Comparison of ENCODE assay signal across 20 cellular contexts in genomic region chr5:41686767-41687166, GRCh38.
"Had no signal": no experiment of that assay in that cellular context is flagged by ENCODE, and none has a peak within 500 bp of the region (broad histone marks: within the 10 kb centered on the region; RNA-seq: fewer than 3 reads in every experiment).

No MANE protein-coding gene starts in this region.

- H3K9me3 ChIP-seq: esophagus squamous epithelium, left ventricle myocardium inferior, lower lobe of right lung, prostate gland, right lobe of liver, tibial artery, upper lobe of left lung, uterus had no signal

- H3K4me1 ChIP-seq: esophagus squamous epithelium, foreskin keratinocyte, left ventricle myocardium inferior, lower lobe of right lung, parathyroid adenoma, prostate gland, right lobe of liver, tibial artery, upper lobe of left lung, uterus had no signal

- H3K4me3 ChIP-seq: esophagus squamous epithelium, left ventricle myocardium inferior, lower lobe of right lung, prostate gland, right lobe of liver, tibial artery, upper lobe of left lung, uterus had no signal

- H3K27me3 ChIP-seq: esophagus squamous epithelium, foreskin keratinocyte, right lobe of liver, tibial artery, upper lobe of left lung, uterus had no signal

- DNase-seq: esophagus squamous epithelium; foreskin keratinocyte; immature natural killer cell; left cardiac atrium; left ventricle myocardium inferior; lower lobe of right lung; mesenchymal stem cell; midbrain; retina; right lobe of liver; stimulated activated CD4-positive, alpha-beta T cell treated with anti-CD3 and anti-CD28 coated beads, Interleukin-4, amount 100 ng/mL, for 1 hour; stimulated activated CD8-positive, alpha-beta memory T cell treated with anti-CD3 and anti-CD28 coated beads, Interleukin-4, amount 100 ng/mL, for 48 hours; stimulated activated naive CD8-positive, alpha-beta T cell treated with anti-CD3 and anti-CD28 coated beads, Interleukin-15, Interleukin-2, amounts not matched to agents 100 U/mL and 50 U/mL, for 24 hours; tibial artery; upper lobe of left lung; uterus had no signal

- H3K27ac ChIP-seq: esophagus squamous epithelium, foreskin keratinocyte, left ventricle myocardium inferior, lower lobe of right lung, parathyroid adenoma, prostate gland, right lobe of liver, tibial artery, upper lobe of left lung, uterus had no signal

- H3K36me3 ChIP-seq: esophagus squamous epithelium, left ventricle myocardium inferior, lower lobe of right lung, prostate gland, right lobe of liver, tibial artery, upper lobe of left lung, uterus had no signal

- ATAC-seq: foreskin keratinocyte; left cardiac atrium; lower lobe of right lung; natural killer cell treated with Interleukin-12 subunit alpha and Interleukin-12 subunit beta and Interleukin-15 and Interleukin-18, amount 100 ng/mL, for 72 hours; right lobe of liver; stimulated activated effector memory CD8-positive, alpha-beta T cell treated with anti-CD3 and anti-CD28 coated beads, Interleukin-12 subunit alpha, Interleukin-12 subunit beta, amount 100 ng/mL, for 72 hours; stimulated activated naive CD8-positive, alpha-beta T cell treated with anti-CD3 and anti-CD28 coated beads, Interleukin-15, Interleukin-2, amounts not matched to agents 100 U/mL and 50 U/mL, for 24 hours had no signal
